Comparison of ENCODE assay signal across 1 cellular context in genomic region chr17:60545465-60546191, GRCh38.
TF ChIP-seq lines count a peak whose summit lies in the region.

No MANE protein-coding gene starts in this region.

TF ChIP-seq in H1, 55 proteins besides CTCF, POLR2A, EP300 and RAD21:
- TF ChIP-seq TAF1 (IDR thresholded peaks at IDR 0.05; ENCODE audit: low read depth, low read length) = no peak
- TF ChIP-seq E2F6 (IDR thresholded peaks at IDR 0.05) = 0 out of 2 replicates have a peak, but pooled peaks have one; percentile 20
- no peak for TF ChIP-seq SP2 (IDR thresholded peaks at IDR 0.05; ENCODE audit: low read length)
- TF ChIP-seq KDM1A (IDR thresholded peaks at IDR 0.05; ENCODE audit: borderline replicate concordance, low read length) = peak; percentile 60; the same call in 1 of the 2 replicates
- TF ChIP-seq CHD1 (IDR thresholded peaks at IDR 0.05; ENCODE audit: low read depth, low read length) = no peak
